In the genomic region with DNA sequence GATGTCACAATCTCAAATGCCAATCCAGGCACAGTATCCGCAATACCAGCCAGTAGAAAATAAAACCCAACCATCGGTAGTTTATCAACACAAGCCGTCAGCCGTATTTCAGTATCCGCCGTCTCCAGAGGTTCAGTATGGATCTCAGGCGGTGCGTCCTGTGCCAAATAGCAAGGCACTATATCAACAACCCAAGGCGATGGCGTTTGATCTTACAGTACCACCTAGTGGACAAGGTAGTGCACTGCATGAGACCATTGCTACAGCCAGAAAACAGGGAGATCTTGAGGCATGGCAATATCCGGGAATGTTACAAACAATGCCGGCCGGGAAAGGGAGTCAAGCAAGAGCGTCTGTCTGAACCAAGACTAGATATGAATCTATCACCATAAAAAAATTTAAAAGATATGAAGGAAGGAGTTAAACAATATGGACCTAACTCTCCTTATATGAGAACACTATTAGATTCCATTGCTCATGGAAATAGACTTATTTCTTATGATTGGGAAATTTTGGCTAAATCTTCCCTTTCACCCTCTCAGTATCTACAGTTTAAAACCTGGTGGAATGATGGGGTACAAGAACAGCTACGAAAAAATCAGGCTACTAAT, we compare ENCODE assay signal across 9 cellular contexts. TPM values are rescaled to one million over a fixed set of nuclear protein-coding genes. Genes with fewer than 3 reads are reported as not detected.
A peak's percentile ranks its signal among the peaks of the same experiment; 100 is the strongest.
DNase-seq lines count a peak whose midpoint lies in the region; FAIRE-seq and TF ChIP-seq lines count a peak whose summit lies in the region.
"Not testable (repeated sequence)": the region's sequence is repeated elsewhere in the genome, so short reads cannot be mapped to it uniquely, and the experiment has no call there.
"Had no signal": no experiment of that assay in that cellular context is flagged by ENCODE, and none has a peak within 500 bp of the region (broad histone marks: within the 10 kb centered on the region; RNA-seq: fewer than 3 reads in every experiment).

No MANE protein-coding gene starts in this region.

- not testable (repeated sequence) for TF ChIP-seq POLR2A in transverse colon (IDR thresholded peaks at IDR 0.05)

- not testable (repeated sequence) for H3K9me3 ChIP-seq in Karpas-422 (ENCODE audit: low read length); transverse colon

- not testable (repeated sequence) for H3K4me3 ChIP-seq in Karpas-422 (ENCODE audit: low read length); kidney epithelial cell (ENCODE audit: low read depth, low read length); transverse colon
- peak overlapping the region; percentile 53 for H3K4me3 ChIP-seq in coronary artery

- H4K20me1 ChIP-seq in Karpas-422 (ENCODE audit: insufficient read depth, low read depth, low read length), result not testable (repeated sequence)

- TF ChIP-seq CTCF in coronary artery (IDR thresholded peaks at IDR 0.05) (peak; percentile 56), kidney epithelial cell (IDR thresholded peaks at IDR 0.05; ENCODE audit: insufficient read depth, low read length, poor library complexity, severe bottlenecking) (peak; percentile 46), transverse colon (IDR thresholded peaks at IDR 0.05) (peak; percentile 66 to 94 (median 87))

- 0 to 1% methylated on average over 5 to 15 of the region's 15 CpGs for WGBS in transverse colon (ENCODE audit: low coverage in 1 of 2), 2 donors

- not testable (repeated sequence) for H3K27ac ChIP-seq in Karpas-422 (ENCODE audit: low read length); coronary artery; transverse colon

- not testable (repeated sequence) for H3K79me2 ChIP-seq in Karpas-422 (ENCODE audit: low read length)

- DNase-seq in DMS53 (lab: John Stamatoyannopoulos, UW) (peak; percentile 66), Karpas-422 (peak; percentile 70), RCC 7860 (ENCODE audit: low spot score) (peak; percentile 43), renal cortical epithelial cell (ENCODE audit: low read depth) (peak; percentile 65), transverse colon (peak; percentile 67)
- peak; percentile 25 for DNase-seq in activated CD8-positive, alpha-beta memory T cell treated with anti-CD3 and anti-CD28 coated beads, Interleukin-2, amount 50 U/mL, for 4 hours
- DNase-seq in coronary artery (ENCODE audit: low spot score); kidney epithelial cell (ENCODE audit: low read depth): not testable (repeated sequence)

- H3K4me2 ChIP-seq in Karpas-422 (ENCODE audit: low read depth, low read length, poor library complexity, severe bottlenecking), result not testable (repeated sequence)

- not testable (repeated sequence) for H2AFZ ChIP-seq in Karpas-422 (ENCODE audit: low read length)

- not testable (repeated sequence) for H3K4me1 ChIP-seq in Karpas-422 (ENCODE audit: low read length)
- peaks cover 0 to 14% (median 4%) of the 10 kb centered on the region in 4 donors for H3K4me1 ChIP-seq in transverse colon

- TF ChIP-seq EP300 in transverse colon (IDR thresholded peaks at IDR 0.05; ENCODE audit: low read depth), result not testable (repeated sequence)

- H3K9ac ChIP-seq in Karpas-422 (ENCODE audit: low read length), result not testable (repeated sequence)

- not testable (repeated sequence) for H3K27me3 ChIP-seq in Karpas-422 (ENCODE audit: low read length); kidney epithelial cell (ENCODE audit: control insufficient read depth, insufficient read depth, low read length)
- peaks cover 24% of the 10 kb centered on the region for H3K27me3 ChIP-seq in transverse colon

- not testable (repeated sequence) for H3K36me3 ChIP-seq in Karpas-422 (ENCODE audit: insufficient read depth, low read length); kidney epithelial cell (ENCODE audit: control insufficient read depth, insufficient read depth, low read length); transverse colon

- intact Hi-C loops in transverse colon (cut with DNase I; ENCODE audit: low total_unique reads), result not testable (repeated sequence)

- peak; percentile 40 for FAIRE-seq in RCC 7860 (lab: Jason Lieb, UNC)

- in situ Hi-C loops in transverse colon (cut with MboI; ENCODE audit: low pct_ligation_motif_present in 1 of 4, low pct_unique_long_range_greater_than_20kb in 1 of 4, low sequenced_read_pairs in 3 of 4), result not testable (repeated sequence)

- H3K9me2 ChIP-seq in Karpas-422 (replicated peaks; ENCODE audit: insufficient read depth, low read length), result not testable (repeated sequence)

RNA-seq across cellular contexts. Expression of a gene that starts 46.6 kb away (rescaled TPM):
- not detected in 2 replicates for total RNA-seq in Karpas-422 (2014; rRNA removed; shearing (Covaris generic); ENCODE audit: low replicate concordance)
- total RNA-seq in kidney epithelial cell (not detected in 2 replicates), renal cortical epithelial cell (not detected in 2 replicates), transverse colon (not detected)
- total RNA-seq: H7 had no signal
